In the genomic region with DNA sequence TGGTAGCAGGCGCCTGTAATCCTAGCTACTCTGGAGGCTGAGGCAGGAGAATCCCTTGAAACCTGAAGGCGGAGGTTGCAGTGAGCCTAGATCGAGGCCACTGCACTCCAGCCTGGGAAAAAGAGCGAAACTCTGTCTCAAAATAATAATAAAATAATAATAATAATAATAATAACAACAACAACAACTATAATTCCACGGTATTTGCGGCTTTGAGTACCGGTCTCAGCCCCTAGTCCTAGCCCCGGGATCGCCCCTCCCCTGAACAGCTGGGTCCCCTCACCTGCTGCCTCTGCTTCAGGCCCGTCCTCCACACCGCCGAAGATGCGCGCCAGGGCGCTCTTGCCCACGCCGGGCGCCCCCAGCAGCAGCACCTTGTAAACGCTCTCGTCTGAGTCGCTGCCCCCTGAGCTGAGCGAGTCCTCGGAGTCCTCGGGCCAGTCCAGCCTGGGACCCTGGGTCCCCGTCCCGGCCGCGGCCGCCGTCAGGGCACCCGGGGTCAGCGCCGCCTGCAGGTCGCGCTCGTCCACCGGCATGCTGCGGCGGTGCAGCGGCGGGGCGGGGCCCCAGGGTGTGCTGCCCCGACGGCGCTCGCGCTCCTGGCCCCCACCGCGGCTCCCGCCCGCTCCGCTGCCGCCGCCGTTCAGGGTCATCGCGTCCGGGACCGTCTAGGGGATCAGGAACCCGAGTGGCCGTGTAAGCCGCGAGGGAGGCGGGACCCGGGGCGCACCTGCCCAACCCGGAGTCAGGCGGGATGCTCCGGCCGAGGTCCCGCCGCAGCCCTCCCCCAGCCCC, we compare ENCODE assay signal across 8 cellular contexts. TPM values are rescaled to one million over a fixed set of nuclear protein-coding genes. Genes with fewer than 3 reads are reported as not detected.
DNase-seq lines count a peak whose midpoint lies in the region; ATAC-seq and TF ChIP-seq lines count a peak whose summit lies in the region.

No MANE protein-coding gene starts in this region.

- DNase-seq in NB4 (ENCODE audit: low read depth), result peak; percentile 27
- DNase-seq in activated naive CD8-positive, alpha-beta T cell treated with anti-CD3 and anti-CD28 coated beads, Interleukin-2, amount 10 ng/mL, durations not matched to agents 7 days and 5 days, result peak; percentile 76
- DNase-seq in iPS DF 6.9 (ENCODE audit: low read depth, low spot score), result no peak
- DNase-seq in stimulated activated CD4-positive, alpha-beta T cell treated with anti-CD3 and anti-CD28 coated beads, Interleukin-12 subunit alpha, Interleukin-12 subunit beta, amount 100 ng/mL, for 4 hours, result peak; percentile 36
- no peak for DNase-seq in cerebellar cortex (ENCODE audit: low spot score)
- DNase-seq in NCI-H524 treated with DMSO at 0.1 percent for 48 hours (lab: John Stamatoyannopoulos, UW), result no peak

- no peak for TF ChIP-seq POLR2A in NB4 (IDR thresholded peaks at IDR 0.05; ENCODE audit: extremely low read depth, insufficient read length)

- H3K27ac Mint-ChIP-seq in activated naive CD8-positive, alpha-beta T cell treated with anti-CD3 and anti-CD28 coated beads, Interleukin-2, amount 10 ng/mL, durations not matched to agents 7 days and 5 days, result no peak overlapping the region

- peaks cover 16% of the 10 kb centered on the region for H3K4me1 Mint-ChIP-seq in activated naive CD8-positive, alpha-beta T cell treated with anti-CD3 and anti-CD28 coated beads, Interleukin-2, amount 10 ng/mL, durations not matched to agents 7 days and 5 days

- no peaks in the 10 kb centered on the region for H3K36me3 Mint-ChIP-seq in activated naive CD8-positive, alpha-beta T cell treated with anti-CD3 and anti-CD28 coated beads, Interleukin-2, amount 10 ng/mL, durations not matched to agents 7 days and 5 days

- peaks cover 28% of the 10 kb centered on the region for H3K27me3 Mint-ChIP-seq in activated naive CD8-positive, alpha-beta T cell treated with anti-CD3 and anti-CD28 coated beads, Interleukin-2, amount 10 ng/mL, durations not matched to agents 7 days and 5 days

- no peak overlapping the region for H3K27ac ChIP-seq in iPS DF 6.9 (ENCODE audit: low read length)

- H3K27me3 ChIP-seq in iPS DF 6.9 (ENCODE audit: control insufficient read depth, insufficient read depth, low read length), result peaks cover 14% of the 10 kb centered on the region

- H3K4me3 ChIP-seq in NB4 (ENCODE audit: low read depth, low read length) (no peak overlapping the region), iPS DF 6.9 (ENCODE audit: low read length) (peak overlapping the region; percentile 39; the same call in 1 of the 2 replicates)

- H3K9me3 Mint-ChIP-seq in activated naive CD8-positive, alpha-beta T cell treated with anti-CD3 and anti-CD28 coated beads, Interleukin-2, amount 10 ng/mL, durations not matched to agents 7 days and 5 days, result no peaks in the 10 kb centered on the region

- POLR2A ChIA-PET in activated naive CD8-positive, alpha-beta T cell treated with anti-CD3 and anti-CD28 coated beads, Interleukin-2, amount 10 ng/mL, durations not matched to agents 7 days and 5 days (lab: Charles Lee), result no interaction called here

- no peaks in the 10 kb centered on the region for H3K36me3 ChIP-seq in iPS DF 6.9 (ENCODE audit: control insufficient read depth, insufficient read depth, low read length)

- H3K4me3 Mint-ChIP-seq in activated naive CD8-positive, alpha-beta T cell treated with anti-CD3 and anti-CD28 coated beads, Interleukin-2, amount 10 ng/mL, durations not matched to agents 7 days and 5 days, result peak overlapping the region; percentile 69

- peak; percentile 70 for ATAC-seq in activated naive CD8-positive, alpha-beta T cell treated with anti-CD3 and anti-CD28 coated beads, Interleukin-2, amount 10 ng/mL, durations not matched to agents 7 days and 5 days (ENCODE audit: low read depth)
- no peak for ATAC-seq in GM18517 (IDR thresholded peaks at IDR 0.05; ENCODE audit: unreplicated experiment)

- no peaks in the 10 kb centered on the region for H3K4me1 ChIP-seq in iPS DF 6.9 (ENCODE audit: control insufficient read depth, insufficient read depth, low read length)

- no CpG with 5 or more reads among the region's 72 CpGs for WGBS in iPS DF 6.9 (ENCODE audit: insufficient coverage, insufficient read length)

- TF ChIP-seq CTCF in GM12872 (IDR thresholded peaks at IDR 0.05; ENCODE audit: insufficient read depth, low read depth, low read length) (peak; percentile 45; the same call in 1 of the 3 replicates), NB4 (IDR thresholded peaks at IDR 0.05; ENCODE audit: low read depth, low read length) (peak; percentile 11)

- H3K9me3 ChIP-seq in iPS DF 6.9 (ENCODE audit: control insufficient read depth, insufficient read depth, low read length), result no peaks in the 10 kb centered on the region

RNA-seq across cellular contexts. Expression of a gene that starts 0.6 kb away (rescaled TPM):
- total RNA-seq in activated naive CD8-positive, alpha-beta T cell treated with anti-CD3 and anti-CD28 coated beads, Interleukin-2, amount 10 ng/mL, durations not matched to agents 7 days and 5 days, result under 1 TPM; 0.60 to 0.61 TPM

RNA-seq across cellular contexts. Expression of a gene that starts 6.0 kb away (rescaled TPM):
- not detected for total RNA-seq in activated naive CD8-positive, alpha-beta T cell treated with anti-CD3 and anti-CD28 coated beads, Interleukin-2, amount 10 ng/mL, durations not matched to agents 7 days and 5 days

RNA-seq across cellular contexts. Expression of a gene that starts 9.5 kb away (rescaled TPM):
- 100 to 1,000 TPM in 1 of 2 experiments, 10 to 100 TPM in 1; 98.0 to 106 TPM for total RNA-seq in activated naive CD8-positive, alpha-beta T cell treated with anti-CD3 and anti-CD28 coated beads, Interleukin-2, amount 10 ng/mL, durations not matched to agents 7 days and 5 days

RNA-seq across cellular contexts. Expression of a gene that starts 10.6 kb away (rescaled TPM):
- total RNA-seq in activated naive CD8-positive, alpha-beta T cell treated with anti-CD3 and anti-CD28 coated beads, Interleukin-2, amount 10 ng/mL, durations not matched to agents 7 days and 5 days, result 10 to 100 TPM; 45.4 to 46.4 TPM

RNA-seq across cellular contexts. Expression of a gene that starts 36.3 kb away (rescaled TPM):
- 1 to 10 TPM; 4.8 to 8.3 TPM for total RNA-seq in activated naive CD8-positive, alpha-beta T cell treated with anti-CD3 and anti-CD28 coated beads, Interleukin-2, amount 10 ng/mL, durations not matched to agents 7 days and 5 days

Comparison
In these comparisons a context has a peak if more than half of its experiments do, and no peak if none do; other contexts are left out.
1. DNase-seq: peak in NB4 (single experiment), activated naive CD8-positive, alpha-beta T cell treated with anti-CD3 and anti-CD28 coated beads, Interleukin-2, amount 10 ng/mL, durations not matched to agents 7 days and 5 days (single experiment) and stimulated activated CD4-positive, alpha-beta T cell treated with anti-CD3 and anti-CD28 coated beads, Interleukin-12 subunit alpha, Interleukin-12 subunit beta, amount 100 ng/mL, for 4 hours (single experiment); none in iPS DF 6.9 (single experiment), cerebellar cortex (single experiment) and NCI-H524 treated with DMSO at 0.1 percent for 48 hours (single experiment).